Comparison of ENCODE assay signal across 11 cellular contexts in the genomic region with DNA sequence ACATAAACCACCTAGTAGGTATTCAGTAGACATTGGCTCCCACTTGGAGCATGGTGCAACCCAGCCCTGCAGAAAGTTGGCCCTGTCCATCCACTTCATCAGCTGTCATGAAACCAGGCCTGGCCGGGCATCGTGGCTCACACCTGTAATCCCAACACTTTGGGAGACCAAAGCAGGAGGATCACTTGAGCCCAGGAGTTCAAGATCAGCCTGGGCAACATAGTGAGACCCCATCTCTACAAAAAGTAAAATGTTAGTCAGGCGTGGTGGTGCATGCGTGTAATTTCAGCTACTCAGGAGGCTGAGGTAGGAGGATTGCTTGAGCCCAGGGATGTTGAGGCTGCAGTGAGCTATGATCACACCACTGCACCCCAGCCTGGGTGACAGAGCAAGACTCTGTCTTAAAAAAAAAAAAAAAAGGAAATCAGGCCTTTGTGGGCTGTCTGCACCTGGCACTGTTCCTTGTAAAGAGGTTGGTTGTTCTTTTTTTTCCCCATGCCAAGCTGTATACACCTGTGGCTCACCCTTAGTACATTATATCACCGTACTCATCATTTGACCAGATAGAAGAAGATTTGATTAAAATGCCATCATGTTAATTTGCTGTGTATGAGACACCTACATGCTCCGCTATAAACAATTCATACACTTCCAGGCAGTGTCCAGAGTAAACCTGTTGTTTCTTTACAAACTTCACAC. TPM values are rescaled to one million over a fixed set of nuclear protein-coding genes. Genes with fewer than 3 reads are reported as not detected.
DNase-seq lines count a peak whose midpoint lies in the region; ATAC-seq and TF ChIP-seq lines count a peak whose summit lies in the region.
"Had no signal": no experiment of that assay in that cellular context is flagged by ENCODE, and none has a peak within 500 bp of the region (broad histone marks: within the 10 kb centered on the region; RNA-seq: fewer than 3 reads in every experiment).

No MANE protein-coding gene starts in this region.

- no peaks in the 10 kb centered on the region for H3K27me3 ChIP-seq in DND-41 (ENCODE audit: insufficient read depth, low read length, poor library complexity)
- peaks cover 0 to 11% of the 10 kb centered on the region in 2 donors for H3K27me3 ChIP-seq in left lung

- no peaks in the 10 kb centered on the region for H3K36me3 ChIP-seq in DND-41 (ENCODE audit: insufficient read depth, low read length)
- no peaks in the 10 kb centered on the region for H3K36me3 ChIP-seq in left lung

- H3K27ac ChIP-seq in DND-41 (ENCODE audit: low read length) (peak overlapping the region; percentile 95), left lung (no peak overlapping the region)
- H3K27ac ChIP-seq: parathyroid adenoma had no signal

- peaks cover 51% of the 10 kb centered on the region for H3K4me1 Mint-ChIP-seq in activated naive CD8-positive, alpha-beta T cell treated with anti-CD3 and anti-CD28 coated beads, Interleukin-2, amount 50 U/mL, for 24 hours
- H3K4me1 Mint-ChIP-seq in nephron = peaks cover 22% of the 10 kb centered on the region

- peak overlapping the region; percentile 78 for H3K27ac Mint-ChIP-seq in activated naive CD8-positive, alpha-beta T cell treated with anti-CD3 and anti-CD28 coated beads, Interleukin-2, amount 50 U/mL, for 24 hours
- H3K27ac Mint-ChIP-seq in nephron = peak overlapping the region; percentile 81 to 85 (median 82)

- H3K4me3 ChIP-seq in DND-41 (ENCODE audit: low read depth in 1 of 2, low read length in 2 of 2) (peak overlapping the region in 1 of 2 experiments; percentile 43; a peak in 2 of 4 replicates), left lung (no peak overlapping the region)

- DNase-seq in DND-41 (peak; percentile 47), NCI-H345 (lab: John Stamatoyannopoulos, UW) (no peak), DMS153 treated with DMSO at 0.1 percent for 48 hours (lab: John Stamatoyannopoulos, UW; ENCODE audit: unreplicated experiment) (no peak), HPDE6-E6E7 (ENCODE audit: extremely low spot score) (no peak), left lung (no peak)
- DNase-seq in activated naive CD8-positive, alpha-beta T cell treated with anti-CD3 and anti-CD28 coated beads, Interleukin-2, amount 50 U/mL, for 24 hours = no peak
- DNase-seq: DMS53, NCI-H1092 treated with DMSO at 0.1 percent for 48 hours had no signal

- TF ChIP-seq CTCF in DND-41 (IDR thresholded peaks at IDR 0.05; ENCODE audit: borderline replicate concordance, extremely low read depth, low read length, poor library complexity, severe bottlenecking) (no peak), nephron (IDR thresholded peaks at IDR 0.05; ENCODE audit: unreplicated experiment in 3 of 3) (no peak), left lung (IDR thresholded peaks at IDR 0.05) (no peak)

- H3K9me3 ChIP-seq in DND-41 (ENCODE audit: insufficient read depth, low read length, severe bottlenecking) (no peaks in the 10 kb centered on the region), left lung (no peaks in the 10 kb centered on the region)

- peaks cover 49% of the 10 kb centered on the region for H3K4me1 ChIP-seq in DND-41 (ENCODE audit: insufficient read depth, low read length)
- H3K4me1 ChIP-seq in left lung = peaks cover 7 to 14% of the 10 kb centered on the region in 2 donors
- H3K4me1 ChIP-seq: parathyroid adenoma had no signal

- peaks cover 8% of the 10 kb centered on the region for H3K36me3 Mint-ChIP-seq in activated naive CD8-positive, alpha-beta T cell treated with anti-CD3 and anti-CD28 coated beads, Interleukin-2, amount 50 U/mL, for 24 hours (ENCODE audit: low read depth)
- H3K36me3 Mint-ChIP-seq in nephron (ENCODE audit: low read depth) = no peaks in the 10 kb centered on the region

- no peaks in the 10 kb centered on the region for H4K20me1 ChIP-seq in DND-41 (ENCODE audit: insufficient read depth, low read length)

- H2AFZ ChIP-seq in DND-41 (ENCODE audit: low read depth, low read length) = peak overlapping the region; percentile 62; the same call in 1 of the 2 replicates
- H2AFZ ChIP-seq: parathyroid adenoma had no signal

- intact Hi-C loops in left lung (cut with DNase I) = no loop called here

- no peaks in the 10 kb centered on the region for H3K79me2 ChIP-seq in DND-41 (ENCODE audit: insufficient read depth, low read length)
- H3K79me2 ChIP-seq: parathyroid adenoma had no signal

- peak overlapping the region; percentile 47 for H3K9ac ChIP-seq in DND-41 (ENCODE audit: low read depth, low read length)
- H3K9ac ChIP-seq: parathyroid adenoma had no signal

- peak overlapping the region; percentile 60 for H3K4me2 ChIP-seq in DND-41 (ENCODE audit: insufficient read depth, low read length)

- peak overlapping the region; percentile 63 for H3K4me3 Mint-ChIP-seq in activated naive CD8-positive, alpha-beta T cell treated with anti-CD3 and anti-CD28 coated beads, Interleukin-2, amount 50 U/mL, for 24 hours
- H3K4me3 Mint-ChIP-seq in nephron = no peak overlapping the region

- ATAC-seq in DND-41 (ENCODE audit: insufficient read depth, low read depth) = peak; percentile 18
- peak; percentile 6 for ATAC-seq in HG02973 (IDR thresholded peaks at IDR 0.05; ENCODE audit: unreplicated experiment)
- no peak for ATAC-seq in activated naive CD8-positive, alpha-beta T cell treated with anti-CD3 and anti-CD28 coated beads, Interleukin-2, amount 50 U/mL, for 24 hours
- ATAC-seq in left lung = no peak

- peaks cover 7% of the 10 kb centered on the region for H3K9me3 Mint-ChIP-seq in activated naive CD8-positive, alpha-beta T cell treated with anti-CD3 and anti-CD28 coated beads, Interleukin-2, amount 50 U/mL, for 24 hours
- peaks cover 6% of the 10 kb centered on the region for H3K9me3 Mint-ChIP-seq in nephron

- H3K27me3 Mint-ChIP-seq in activated naive CD8-positive, alpha-beta T cell treated with anti-CD3 and anti-CD28 coated beads, Interleukin-2, amount 50 U/mL, for 24 hours = no peaks in the 10 kb centered on the region
- peaks cover 10% of the 10 kb centered on the region for H3K27me3 Mint-ChIP-seq in nephron (ENCODE audit: low read depth)

RNA-seq across cellular contexts. Expression of a gene that starts 45.4 kb away (rescaled TPM):
- 1 to 10 TPM; 1.1 to 2.6 TPM for total RNA-seq in left lung

Comparison
In these comparisons a context has a peak if more than half of its experiments do, and no peak if none do; other contexts are left out.
1. ATAC-seq: peak in DND-41 (single experiment) and HG02973 (single experiment); none in activated naive CD8-positive, alpha-beta T cell treated with anti-CD3 and anti-CD28 coated beads, Interleukin-2, amount 50 U/mL, for 24 hours (single experiment) and left lung (single experiment).